ENCODE assay signal across 9 cellular contexts in genomic region chr5:123937230-123937629, GRCh38.
A peak's percentile ranks its signal among the peaks of the same experiment; 100 is the strongest.
DNase-seq lines count a peak whose midpoint lies in the region; ATAC-seq and TF ChIP-seq lines count a peak whose summit lies in the region.
"Had no signal": no experiment of that assay in that cellular context is flagged by ENCODE, and none has a peak within 500 bp of the region (broad histone marks: within the 10 kb centered on the region; RNA-seq: fewer than 3 reads in every experiment).

No MANE protein-coding gene starts in this region.

- peak; percentile 27; the same call in 1 of the 2 replicates for TF ChIP-seq CTCF in 22Rv1 (IDR thresholded peaks at IDR 0.05)
- peak; percentile 52 for TF ChIP-seq CTCF in GM12874 (IDR thresholded peaks at IDR 0.05; ENCODE audit: insufficient read depth, low read depth, low read length)

- H3K36me3 Mint-ChIP-seq in naive B cell: peaks cover 12% of the 10 kb centered on the region in 2 donors

- no peak overlapping the region for H3K4me3 Mint-ChIP-seq in naive B cell
- H3K4me3 Mint-ChIP-seq: dendritic cell treated with granulocyte-macrophage colony-stimulating factor and Interleukin-4, amounts not matched to agents 40 ng/mL and 50 ng/mL, for 4 days had no signal

- no peaks in the 10 kb centered on the region for H3K27me3 Mint-ChIP-seq in naive B cell
- H3K27me3 Mint-ChIP-seq: dendritic cell treated with granulocyte-macrophage colony-stimulating factor and Interleukin-4, amounts not matched to agents 40 ng/mL and 50 ng/mL, for 4 days had no signal

- peaks cover 4 to 11% (median 6%) of the 10 kb centered on the region in 3 donors for H3K4me1 Mint-ChIP-seq in naive B cell

- H3K9me3 Mint-ChIP-seq in naive B cell: peaks cover 13 to 45% (median 34%) of the 10 kb centered on the region in 7 donors

- DNase-seq in NOMO-1 treated with DMSO at 0.1 percent for 48 hours (lab: John Stamatoyannopoulos, UW; ENCODE audit: unreplicated experiment) (peak; percentile 35), dermis microvascular lymphatic vessel endothelial cell (ENCODE audit: low read depth in 2 of 2) (peak; percentile 39 to 73), naive B cell (peak; percentile 24), NCI-H1930 (lab: John Stamatoyannopoulos, UW) (no peak)
- no peak for DNase-seq in activated CD4-positive, alpha-beta T cell treated with anti-CD3 and anti-CD28 coated beads, Interleukin-2, amount 50 U/mL, for 1 hour

- H3K27ac Mint-ChIP-seq in naive B cell: no peak overlapping the region
- H3K27ac Mint-ChIP-seq: dendritic cell treated with granulocyte-macrophage colony-stimulating factor and Interleukin-4, amounts not matched to agents 40 ng/mL and 50 ng/mL, for 4 days had no signal

- H3K27ac ChIP-seq in 22Rv1: no peak overlapping the region

- ATAC-seq in naive B cell (ENCODE audit: low read depth in 2 of 2): peak in 1 of 2 donors; percentile 30
- no peak for ATAC-seq in GM21737 (IDR thresholded peaks at IDR 0.05; ENCODE audit: unreplicated experiment)

Comparison
In these comparisons a context has a peak if more than half of its experiments do, and no peak if none do; other contexts are left out.
1. DNase-seq: peak in NOMO-1 treated with DMSO at 0.1 percent for 48 hours (single experiment), dermis microvascular lymphatic vessel endothelial cell (2 of 2) and naive B cell (single experiment); none in NCI-H1930 (0 of 2) and activated CD4-positive, alpha-beta T cell treated with anti-CD3 and anti-CD28 coated beads, Interleukin-2, amount 50 U/mL, for 1 hour (single experiment).